ENCODE assay signal across 11 cellular contexts in genomic region chr7:30931161-30931926, GRCh38. TPM values are rescaled to one million over a fixed set of nuclear protein-coding genes. Genes with fewer than 3 reads are reported as not detected.
A peak's percentile ranks its signal among the peaks of the same experiment; 100 is the strongest.
DNase-seq lines count a peak whose midpoint lies in the region; ATAC-seq, FAIRE-seq and TF ChIP-seq lines count a peak whose summit lies in the region.
"Had no signal": no experiment of that assay in that cellular context is flagged by ENCODE, and none has a peak within 500 bp of the region (broad histone marks: within the 10 kb centered on the region; RNA-seq: fewer than 3 reads in every experiment).

No MANE protein-coding gene starts in this region.

- H4K20me1 ChIP-seq in K562 (replicated peaks; ENCODE audit: control insufficient read depth, insufficient read depth, low read length) = no peaks in the 10 kb centered on the region

- no peak for TF ChIP-seq CTCF in K562 (IDR thresholded peaks at IDR 0.05 in 2 of 3, conservative IDR thresholded peaks at IDR 0.05 in 1 of 3; ENCODE audit: insufficient read depth in 2 of 3, low read depth in 1 of 3, low read length in 3 of 3)

- H3K9me3 Mint-ChIP-seq in immature natural killer cell = no peaks in the 10 kb centered on the region
- H3K9me3 Mint-ChIP-seq in activated T-cell treated with anti-CD3 and anti-CD28 coated beads, Interleukin-2, amount 50 U/mL, for 4 hours = peaks cover 12% of the 10 kb centered on the region

- no peak for FAIRE-seq in K562 (lab: Jason Lieb, UNC)
- FAIRE-seq: GM12891 had no signal

- DNase-seq in GM03348 (ENCODE audit: low spot score) = peak; percentile 92
- peak in 2 of 4 experiments; percentile 5 to 6 for DNase-seq in K562 (ENCODE audit: extremely low read depth in 1 of 4, low spot score in 3 of 4)
- peak; percentile 32 for DNase-seq in iPS-NIHi7 (ENCODE audit: extremely low spot score)
- DNase-seq in renal cortical epithelial cell (ENCODE audit: low read depth) = peak; percentile 83
- DNase-seq in KG1 (lab: John Stamatoyannopoulos, UW) = no peak
- DNase-seq in immature natural killer cell = no peak
- DNase-seq in activated T-cell treated with anti-CD3 and anti-CD28 coated beads, Interleukin-2, amount 50 U/mL, for 4 hours = no peak
- DNase-seq: activated naive CD4-positive, alpha-beta T cell treated with anti-CD3 and anti-CD28 coated beads for 36 hours had no signal

- no peaks in the 10 kb centered on the region for H3K36me3 ChIP-seq in K562 (ENCODE audit: control insufficient read depth, insufficient read depth, low read length)
- H3K36me3 ChIP-seq: prostate gland had no signal

- no peak for TF ChIP-seq EP300 in K562 (IDR thresholded peaks at IDR 0.05; ENCODE audit: low read length)

- no peak overlapping the region for H3K27ac Mint-ChIP-seq in immature natural killer cell
- H3K27ac Mint-ChIP-seq: activated naive CD4-positive, alpha-beta T cell treated with anti-CD3 and anti-CD28 coated beads for 36 hours had no signal

- peak overlapping the region in 1 of 2 experiments; percentile 52; a peak in 1 of 4 replicates for H3K9ac ChIP-seq in K562 (ENCODE audit: insufficient read depth in 1 of 2, low read depth in 2 of 2, low read length in 2 of 2)

- POLR2A ChIA-PET in K562 (lab: Yijun Ruan, JAX) = interaction anchor here (1.5 kb wide), 1 partner anchor 7 kb away, joined by 5 read pairs; no protein-coding TSS in a partner anchor

- H3K4me3 Mint-ChIP-seq in immature natural killer cell = no peak overlapping the region
- H3K4me3 Mint-ChIP-seq in activated T-cell treated with anti-CD3 and anti-CD28 coated beads, Interleukin-2, amount 50 U/mL, for 4 hours = no peak overlapping the region
- H3K4me3 Mint-ChIP-seq: activated naive CD4-positive, alpha-beta T cell treated with anti-CD3 and anti-CD28 coated beads for 36 hours had no signal

- no peaks in the 10 kb centered on the region for H3K27me3 ChIP-seq in K562 (ENCODE audit: control insufficient read depth in 2 of 2, insufficient read depth in 2 of 2, low read length in 2 of 2)

- H3K4me2 ChIP-seq in K562 (ENCODE audit: insufficient read depth, low read length) = no peak overlapping the region

- BruUV-seq in K562 (replicated peaks; lab: Mats Ljungman, UMichigan) = no TSS peak

- no peak overlapping the region for H3K27ac ChIP-seq in K562 (ENCODE audit: extremely low read depth, low read depth, low read length)
- H3K27ac ChIP-seq: prostate gland had no signal

- intact Hi-C loops in K562 (cut with micrococcal nuclease) = no loop called here

- in situ Hi-C loops in K562 (cut with MboI) = no loop called here

- CTCF ChIA-PET in K562 (lab: Yijun Ruan, JAX; ENCODE audit: low intra/inter-chr PET ratio) = interaction anchor here (0.6 kb wide), 1 partner anchor 115 kb away, joined by 3 read pairs; no protein-coding TSS in a partner anchor

- peaks cover 0 to 25% of the 10 kb centered on the region in 2 experiments; a peak in 2 of 5 replicates for H3K4me1 ChIP-seq in K562 (replicated peaks in 1 of 2; ENCODE audit: control insufficient read depth in 2 of 2, insufficient read depth in 2 of 2, low read length in 2 of 2)
- H3K4me1 ChIP-seq: prostate gland had no signal

- H3K36me3 Mint-ChIP-seq in immature natural killer cell = no peaks in the 10 kb centered on the region
- H3K36me3 Mint-ChIP-seq in activated T-cell treated with anti-CD3 and anti-CD28 coated beads, Interleukin-2, amount 50 U/mL, for 4 hours (ENCODE audit: insufficient read depth) = no peaks in the 10 kb centered on the region

- no peaks in the 10 kb centered on the region for H3K9me3 ChIP-seq in K562 (replicated peaks; ENCODE audit: control insufficient read depth, insufficient read depth, low read depth, low read length)
- H3K9me3 ChIP-seq: prostate gland had no signal

- no peaks in the 10 kb centered on the region for H3K9me1 ChIP-seq in K562 (ENCODE audit: control insufficient read depth, insufficient read depth, low read length)

- no peaks in the 10 kb centered on the region for H3K4me1 Mint-ChIP-seq in immature natural killer cell
- H3K4me1 Mint-ChIP-seq in activated T-cell treated with anti-CD3 and anti-CD28 coated beads, Interleukin-2, amount 50 U/mL, for 4 hours (ENCODE audit: low read depth) = no peaks in the 10 kb centered on the region

- TF ChIP-seq RAD21 in K562 (CRISPR knock-in tag; conservative IDR thresholded peaks at IDR 0.05 in 1 of 2, IDR thresholded peaks at IDR 0.05 in 1 of 2) = no peak

- H3K4me3 ChIP-seq in K562 = no peak overlapping the region
- H3K4me3 ChIP-seq: prostate gland had no signal

- no peaks in the 10 kb centered on the region for H3K79me2 ChIP-seq in K562 (ENCODE audit: control insufficient read depth, insufficient read depth, low read length)

- H2AFZ ChIP-seq in K562 (ENCODE audit: low read depth, low read length) = no peak overlapping the region

- ATAC-seq in K562 (no peak), HG02571 (IDR thresholded peaks at IDR 0.05; ENCODE audit: unreplicated experiment) (no peak)
- no peak for ATAC-seq in activated T-cell treated with anti-CD3 and anti-CD28 coated beads, Interleukin-2, amount 50 U/mL, for 4 hours

- H3K27me3 Mint-ChIP-seq in immature natural killer cell (ENCODE audit: low read depth in 3 of 3) = peaks cover 0 to 4% (median 1%) of the 10 kb centered on the region in 3 donors
- peaks cover 2% of the 10 kb centered on the region for H3K27me3 Mint-ChIP-seq in activated T-cell treated with anti-CD3 and anti-CD28 coated beads, Interleukin-2, amount 50 U/mL, for 4 hours (ENCODE audit: low read depth)

- TF ChIP-seq POLR2A in K562 (conservative IDR thresholded peaks at IDR 0.05) = no peak

- 65% methylated on average over 23 of the region's 24 CpGs for WGBS in K562 (ENCODE audit: insufficient coverage, low coverage, missing lambda C conversion rate)

TF ChIP-seq in K562, 482 proteins besides CTCF, POLR2A, EP300 and RAD21:
- TF ChIP-seq ZBTB33 (CRISPR knock-in tag; IDR thresholded peaks at IDR 0.05) (0 out of 2 replicates have a peak, but pooled peaks have one; percentile 22), CBFB (CRISPR knock-in tag; IDR thresholded peaks at IDR 0.05) (no peak), NFATC3 (IDR thresholded peaks at IDR 0.05) (no peak)

RNA-seq across cellular contexts. Expression of gene AQP1, which starts 19.7 kb away (rescaled TPM):
- total RNA-seq in K562 (2011; cell fraction: chromatin; rRNA removed; ENCODE audit: low replicate concordance) = 3.5 and 8.8 TPM in 2 replicates
- total RNA-seq in K562 (2011; cell fraction: nucleolus; rRNA removed) = 9.5 and 9.6 TPM in 2 replicates
- 8.4 and 15.0 TPM in 2 replicates for total RNA-seq in K562 (2011; cell fraction: nucleoplasm; rRNA removed)
- total RNA-seq in K562 (2014; rRNA removed) (3.1 and 9.0 TPM in 2 replicates), K562 (2014; rRNA removed; fragmentation: Illumina TruSeq; extraction: Trizol) (2.8 and 4.1 TPM in 2 replicates), K562 (2015; rRNA removed; fragmentation: Illumina TruSeq; extraction: Trizol) (3.6 and 4.2 TPM in 2 replicates), K562 (2021) (6.7 and 6.9 TPM in 2 replicates), renal cortical epithelial cell (4.4 and 33.0 TPM in 2 replicates)
- polyA plus RNA-seq in K562 (2011; rRNA removed) (8.7 and 12.6 TPM in 2 replicates), K562 (2014; fragmentation: Illumina TruSeq; extraction: Trizol) (7.8 and 8.6 TPM in 2 replicates), K562 (2014; fragmentation: Nextera tagmentation; extraction: Ambion mirVana) (under 1 TPM; 0.18 to 0.45 TPM), K562 (2014; rRNA removed) (5.4 and 6.7 TPM in 2 replicates), immature natural killer cell (under 1 TPM in 1 of 3 donors, not detected in 2; 0.08 TPM)
- 8.5 and 20.6 TPM in 2 replicates for polyA plus RNA-seq in K562 (2011; cell fraction: cytosol; rRNA removed)
- polyA plus RNA-seq in K562 (2011; cell fraction: nucleus; rRNA removed) = 12.3 and 20.4 TPM in 2 replicates
- 3.2 and 4.3 TPM in 2 replicates for polyA plus RNA-seq in K562 (2012)
- 6.1 and 10.7 TPM in 2 replicates for polyA minus RNA-seq in K562 (2011; rRNA and poly(A)+ RNA removed)
- polyA minus RNA-seq in K562 (2011; cell fraction: cytosol; rRNA and poly(A)+ RNA removed) = 3.5 and 6.3 TPM in 2 replicates
- polyA minus RNA-seq in K562 (2011; cell fraction: nucleus; rRNA and poly(A)+ RNA removed) = 2.7 and 2.8 TPM in 2 replicates
- 1 to 10 TPM in 1 of 3 donors, under 1 TPM in 2; 0.79 to 1.1 (median 0.91) TPM for total RNA-seq in activated T-cell treated with anti-CD3 and anti-CD28 coated beads, Interleukin-2, amount 50 U/mL, for 4 hours

RNA-seq across cellular contexts. Expression of gene GHRHR, which starts 32.4 kb away (rescaled TPM):
- not detected in 2 replicates for total RNA-seq in K562 (2011; cell fraction: chromatin; rRNA removed; ENCODE audit: low replicate concordance)
- total RNA-seq in K562 (2011; cell fraction: nucleolus; rRNA removed) = not detected in 2 replicates
- total RNA-seq in K562 (2011; cell fraction: nucleoplasm; rRNA removed) = not detected in 2 replicates
- total RNA-seq in K562 (2014; rRNA removed) (0.61 TPM in 1 of 2 replicates, not detected in the other), K562 (2014; rRNA removed; fragmentation: Illumina TruSeq; extraction: Trizol) (not detected in 2 replicates), K562 (2015; rRNA removed; fragmentation: Illumina TruSeq; extraction: Trizol) (not detected in 2 replicates), K562 (2021) (not detected in 2 replicates), renal cortical epithelial cell (not detected in 2 replicates)
- polyA plus RNA-seq in K562 (2011; rRNA removed) (not detected in 2 replicates), K562 (2014; fragmentation: Illumina TruSeq; extraction: Trizol) (not detected in 2 replicates), K562 (2014; fragmentation: Nextera tagmentation; extraction: Ambion mirVana) (not detected), K562 (2014; rRNA removed) (not detected in 2 replicates), immature natural killer cell (not detected)
- polyA plus RNA-seq in K562 (2011; cell fraction: cytosol; rRNA removed) = not detected in 2 replicates
- 0.25 TPM in 1 of 2 replicates, not detected in the other for polyA plus RNA-seq in K562 (2011; cell fraction: nucleus; rRNA removed)
- polyA plus RNA-seq in K562 (2012) = not detected in 2 replicates
- polyA minus RNA-seq in K562 (2011; rRNA and poly(A)+ RNA removed) = not detected in 2 replicates
- not detected in 2 replicates for polyA minus RNA-seq in K562 (2011; cell fraction: cytosol; rRNA and poly(A)+ RNA removed)
- not detected in 2 replicates for polyA minus RNA-seq in K562 (2011; cell fraction: nucleus; rRNA and poly(A)+ RNA removed)
- total RNA-seq in activated T-cell treated with anti-CD3 and anti-CD28 coated beads, Interleukin-2, amount 50 U/mL, for 4 hours = not detected
- total RNA-seq: activated naive CD4-positive, alpha-beta T cell treated with anti-CD3 and anti-CD28 coated beads for 36 hours had no signal

Comparison
In these comparisons a context has a peak if more than half of its experiments do, and no peak if none do; other contexts are left out.
1. DNase-seq: peak in GM03348 (single experiment), iPS-NIHi7 (single experiment) and renal cortical epithelial cell (single experiment); none in KG1 (single experiment), immature natural killer cell (0 of 3) and activated T-cell treated with anti-CD3 and anti-CD28 coated beads, Interleukin-2, amount 50 U/mL, for 4 hours (single experiment).